Comparison of ENCODE assay signal across 1 cellular context in the genomic region with DNA sequence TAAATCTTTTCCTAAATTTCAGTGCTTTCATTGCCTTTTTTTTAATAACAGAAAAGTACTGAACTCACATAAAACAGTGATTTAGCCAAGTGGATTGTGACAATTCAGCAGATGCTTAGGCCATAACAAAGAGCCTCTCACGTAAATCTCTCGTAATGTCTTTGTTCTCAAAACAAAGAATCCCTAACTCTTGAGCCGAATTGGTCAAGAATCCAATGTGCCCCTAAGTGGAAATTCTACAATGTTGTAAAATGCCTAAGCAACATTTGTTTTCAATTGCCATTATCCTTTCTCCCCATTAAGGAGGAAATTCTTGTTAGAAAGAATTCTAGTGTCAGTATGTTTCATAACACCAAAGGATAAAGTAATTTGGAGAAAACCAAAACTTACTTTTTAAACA.
TF ChIP-seq lines count a peak whose summit lies in the region.

No MANE protein-coding gene starts in this region.

TF ChIP-seq in WTC11, 78 proteins besides CTCF, POLR2A, EP300 and RAD21 (continued from another document):
- no peak for TF ChIP-seq ZNF532 (CRISPR knock-in tag; IDR thresholded peaks at IDR 0.05; ENCODE audit: borderline replicate concordance)
- TF ChIP-seq RELA (CRISPR knock-in tag; IDR thresholded peaks at IDR 0.05; ENCODE audit: borderline replicate concordance) = no peak
- TF ChIP-seq SMAD4 (CRISPR knock-in tag; IDR thresholded peaks at IDR 0.05) = no peak
- TF ChIP-seq IRF2 (CRISPR knock-in tag; IDR thresholded peaks at IDR 0.05; ENCODE audit: borderline replicate concordance, low read depth) = no peak
- no peak for TF ChIP-seq FOXP1 (CRISPR knock-in tag; IDR thresholded peaks at IDR 0.05; ENCODE audit: borderline replicate concordance)
- no peak for TF ChIP-seq GRHL2 (CRISPR knock-in tag; IDR thresholded peaks at IDR 0.05; ENCODE audit: insufficient replicate concordance, severe bottlenecking)
- TF ChIP-seq, protein P1, sequence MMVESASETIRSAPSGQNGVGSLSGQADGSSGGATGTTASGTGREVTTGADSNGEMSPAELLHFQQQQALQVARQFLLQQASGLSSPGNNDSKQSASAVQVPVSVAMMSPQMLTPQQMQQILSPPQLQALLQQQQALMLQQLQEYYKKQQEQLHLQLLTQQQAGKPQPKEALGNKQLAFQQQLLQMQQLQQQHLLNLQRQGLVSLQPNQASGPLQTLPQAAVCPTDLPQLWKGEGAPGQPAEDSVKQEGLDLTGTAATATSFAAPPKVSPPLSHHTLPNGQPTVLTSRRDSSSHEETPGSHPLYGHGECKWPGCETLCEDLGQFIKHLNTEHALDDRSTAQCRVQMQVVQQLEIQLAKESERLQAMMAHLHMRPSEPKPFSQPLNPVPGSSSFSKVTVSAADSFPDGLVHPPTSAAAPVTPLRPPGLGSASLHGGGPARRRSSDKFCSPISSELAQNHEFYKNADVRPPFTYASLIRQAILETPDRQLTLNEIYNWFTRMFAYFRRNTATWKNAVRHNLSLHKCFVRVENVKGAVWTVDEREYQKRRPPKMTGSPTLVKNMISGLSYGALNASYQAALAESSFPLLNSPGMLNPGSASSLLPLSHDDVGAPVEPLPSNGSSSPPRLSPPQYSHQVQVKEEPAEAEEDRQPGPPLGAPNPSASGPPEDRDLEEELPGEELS (CRISPR knock-in tag; IDR thresholded peaks at IDR 0.05) = no peak
- no peak for TF ChIP-seq ZNF396 (CRISPR knock-in tag; IDR thresholded peaks at IDR 0.05; ENCODE audit: borderline replicate concordance)
- TF ChIP-seq ARID4B (CRISPR knock-in tag; IDR thresholded peaks at IDR 0.05; ENCODE audit: borderline replicate concordance) = no peak
- no peak for TF ChIP-seq SP1 (CRISPR knock-in tag; conservative IDR thresholded peaks at IDR 0.05)
- no peak for TF ChIP-seq ZNF425 (CRISPR knock-in tag; conservative IDR thresholded peaks at IDR 0.05)
- TF ChIP-seq, protein P2, sequence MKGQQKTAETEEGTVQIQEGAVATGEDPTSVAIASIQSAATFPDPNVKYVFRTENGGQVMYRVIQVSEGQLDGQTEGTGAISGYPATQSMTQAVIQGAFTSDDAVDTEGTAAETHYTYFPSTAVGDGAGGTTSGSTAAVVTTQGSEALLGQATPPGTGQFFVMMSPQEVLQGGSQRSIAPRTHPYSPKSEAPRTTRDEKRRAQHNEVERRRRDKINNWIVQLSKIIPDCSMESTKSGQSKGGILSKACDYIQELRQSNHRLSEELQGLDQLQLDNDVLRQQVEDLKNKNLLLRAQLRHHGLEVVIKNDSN (CRISPR knock-in tag; IDR thresholded peaks at IDR 0.05) = no peak
